In genomic region chr7:20786421-20786778, GRCh38 we compare ENCODE assay signal across 9 cellular contexts. TPM values are rescaled to one million over a fixed set of nuclear protein-coding genes. Genes with fewer than 3 reads are reported as not detected.
DNase-seq lines count a peak whose midpoint lies in the region; ATAC-seq and TF ChIP-seq lines count a peak whose summit lies in the region.
"Had no signal": no experiment of that assay in that cellular context is flagged by ENCODE, and none has a peak within 500 bp of the region (broad histone marks: within the 10 kb centered on the region; RNA-seq: fewer than 3 reads in every experiment).

No MANE protein-coding gene starts in this region.

- no peaks in the 10 kb centered on the region for H3K9me3 ChIP-seq in HAP-1

- POLR2A ChIA-PET in AG04449 (lab: Yijun Ruan, JAX): no interaction called here

- no peak for ATAC-seq in GM21423 (IDR thresholded peaks at IDR 0.05; ENCODE audit: unreplicated experiment)
- ATAC-seq in HG03460 (IDR thresholded peaks at IDR 0.05; ENCODE audit: unreplicated experiment): no peak

- H3K9me3 Mint-ChIP-seq in mesothelial cell of epicardium: no peaks in the 10 kb centered on the region

- H3K27ac Mint-ChIP-seq in mesothelial cell of epicardium: no peak overlapping the region

- no peak for TF ChIP-seq CTCF in AG04449 (IDR thresholded peaks at IDR 0.05; ENCODE audit: insufficient read depth, low read length, missing control alignments)
- no peak for TF ChIP-seq CTCF in astrocyte of the spinal cord (IDR thresholded peaks at IDR 0.05; ENCODE audit: low read depth, low read length)
- TF ChIP-seq CTCF in mesothelial cell of epicardium (IDR thresholded peaks at IDR 0.05; ENCODE audit: unreplicated experiment): no peak

- H3K4me3 Mint-ChIP-seq in mesothelial cell of epicardium: peak overlapping the region; percentile 48

- CTCF ChIA-PET in AG04449 (lab: Yijun Ruan, JAX): no interaction called here

- no peaks in the 10 kb centered on the region for H3K36me3 Mint-ChIP-seq in mesothelial cell of epicardium

- H3K27me3 ChIP-seq in HAP-1 (ENCODE audit: low read depth): peaks cover 43% of the 10 kb centered on the region

- peaks cover 24% of the 10 kb centered on the region for H3K4me1 Mint-ChIP-seq in mesothelial cell of epicardium

- H3K4me3 ChIP-seq in AG04449 (ENCODE audit: low read depth, low read length) (peak overlapping the region; percentile 42), HAP-1 (peak overlapping the region; percentile 50), astrocyte of the spinal cord (ENCODE audit: low read depth, low read length) (peak overlapping the region; percentile 17)

- no peak for DNase-seq in AG04449 (ENCODE audit: low read depth, low spot score)
- DNase-seq in HAP-1 (ENCODE audit: low spot score in 2 of 2): peak in 1 of 2 experiments; percentile 41
- no peak for DNase-seq in astrocyte of the spinal cord (ENCODE audit: low read depth, low spot score)
- no peak for DNase-seq in mesothelial cell of epicardium (ENCODE audit: low spot score in 2 of 2, unreplicated experiment in 2 of 2)
- no peak for DNase-seq in UCSD-AML1 (lab: John Stamatoyannopoulos, UW; ENCODE audit: unreplicated experiment)
- DNase-seq in AG08395 (ENCODE audit: low spot score): no peak
- DNase-seq: activated CD4-positive, alpha-beta T cell treated with anti-CD3 and anti-CD28 coated beads, Interleukin-2, amount 50 U/mL, for 1 hour had no signal

- peaks cover 9% of the 10 kb centered on the region for H3K4me1 ChIP-seq in HAP-1

- in situ Hi-C loops in HAP-1 (cut with MboI; ENCODE audit: low sequenced_read_pairs): no loop called here
- in situ Hi-C loops in astrocyte of the spinal cord (cut with HindIII; ENCODE audit: low sequenced_read_pairs): no loop called here

- H3K27me3 Mint-ChIP-seq in mesothelial cell of epicardium (ENCODE audit: low read depth): peaks cover 94% of the 10 kb centered on the region

- no peaks in the 10 kb centered on the region for H3K36me3 ChIP-seq in HAP-1 (replicated peaks)

RNA-seq across cellular contexts. Expression of gene SP8, which starts 0.3 kb away (rescaled TPM):
- not detected in 3 replicates for total RNA-seq in mesothelial cell of epicardium
